Comparison of ENCODE assay signal across 3 cellular contexts in the genomic region with DNA sequence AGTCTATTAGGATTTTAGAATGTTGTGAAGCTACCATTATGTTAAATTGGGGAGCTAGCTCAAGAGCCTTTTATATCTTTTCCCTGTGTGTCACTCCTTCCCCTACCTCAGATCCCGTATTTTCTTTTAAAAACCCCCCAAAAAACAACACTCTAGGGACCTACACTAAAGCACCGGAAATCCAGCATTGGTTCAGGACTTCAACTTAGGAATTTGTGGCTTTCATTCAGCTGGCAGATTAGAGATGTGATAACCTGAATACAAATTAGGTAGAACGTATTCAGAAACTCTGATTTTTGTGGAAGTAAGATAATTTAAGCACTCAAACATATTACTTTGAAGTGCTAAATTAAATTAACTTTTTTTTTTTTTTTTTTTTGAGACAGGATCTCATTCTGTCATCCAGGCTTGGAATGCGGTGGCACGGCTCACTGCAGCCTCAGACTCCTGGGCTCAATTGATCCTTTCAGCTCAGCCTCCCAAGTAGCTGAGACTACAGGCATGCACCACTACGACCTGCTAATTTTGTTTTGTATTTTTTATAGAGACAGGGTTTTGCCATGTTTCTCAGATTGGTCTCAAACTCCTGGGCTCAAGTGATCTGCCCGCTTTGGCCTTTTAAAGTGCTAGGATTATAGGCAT.
A peak's percentile ranks its signal among the peaks of the same experiment; 100 is the strongest.
TF ChIP-seq lines count a peak whose summit lies in the region.

No MANE protein-coding gene starts in this region.

TF ChIP-seq in SK-N-SH treated with all-trans-retinoic acid at 6 μM for 48 hours, 23 proteins besides CTCF, POLR2A, EP300 and RAD21:
- TF ChIP-seq ISL1 (CRISPR knock-in tag; IDR thresholded peaks at IDR 0.05) (peak; percentile 11; the same call in 1 of the 2 replicates), GLIS3 (CRISPR knock-in tag; IDR thresholded peaks at IDR 0.05) (no peak), ESRRG (CRISPR knock-in tag; IDR thresholded peaks at IDR 0.05) (no peak)
- TF ChIP-seq, protein P1, sequence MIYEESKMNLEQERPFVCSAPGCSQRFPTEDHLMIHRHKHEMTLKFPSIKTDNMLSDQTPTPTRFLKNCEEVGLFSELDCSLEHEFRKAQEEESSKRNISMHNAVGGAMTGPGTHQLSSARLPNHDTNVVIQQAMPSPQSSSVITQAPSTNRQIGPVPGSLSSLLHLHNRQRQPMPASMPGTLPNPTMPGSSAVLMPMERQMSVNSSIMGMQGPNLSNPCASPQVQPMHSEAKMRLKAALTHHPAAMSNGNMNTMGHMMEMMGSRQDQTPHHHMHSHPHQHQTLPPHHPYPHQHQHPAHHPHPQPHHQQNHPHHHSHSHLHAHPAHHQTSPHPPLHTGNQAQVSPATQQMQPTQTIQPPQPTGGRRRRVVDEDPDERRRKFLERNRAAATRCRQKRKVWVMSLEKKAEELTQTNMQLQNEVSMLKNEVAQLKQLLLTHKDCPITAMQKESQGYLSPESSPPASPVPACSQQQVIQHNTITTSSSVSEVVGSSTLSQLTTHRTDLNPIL (CRISPR knock-in tag; IDR thresholded peaks at IDR 0.05; ENCODE audit: low read depth): no peak

TF ChIP-seq in SK-N-SH, 30 proteins besides CTCF, POLR2A, EP300 and RAD21:
- TF ChIP-seq NRF1 (IDR thresholded peaks at IDR 0.05; ENCODE audit: low read depth, low read length): no peak
TF ChIP-seq in SK-N-SH: peak in this region for 0.

TF ChIP-seq in HepG2, 621 proteins besides CTCF, POLR2A, EP300 and RAD21:
- TF ChIP-seq, protein P2, sequence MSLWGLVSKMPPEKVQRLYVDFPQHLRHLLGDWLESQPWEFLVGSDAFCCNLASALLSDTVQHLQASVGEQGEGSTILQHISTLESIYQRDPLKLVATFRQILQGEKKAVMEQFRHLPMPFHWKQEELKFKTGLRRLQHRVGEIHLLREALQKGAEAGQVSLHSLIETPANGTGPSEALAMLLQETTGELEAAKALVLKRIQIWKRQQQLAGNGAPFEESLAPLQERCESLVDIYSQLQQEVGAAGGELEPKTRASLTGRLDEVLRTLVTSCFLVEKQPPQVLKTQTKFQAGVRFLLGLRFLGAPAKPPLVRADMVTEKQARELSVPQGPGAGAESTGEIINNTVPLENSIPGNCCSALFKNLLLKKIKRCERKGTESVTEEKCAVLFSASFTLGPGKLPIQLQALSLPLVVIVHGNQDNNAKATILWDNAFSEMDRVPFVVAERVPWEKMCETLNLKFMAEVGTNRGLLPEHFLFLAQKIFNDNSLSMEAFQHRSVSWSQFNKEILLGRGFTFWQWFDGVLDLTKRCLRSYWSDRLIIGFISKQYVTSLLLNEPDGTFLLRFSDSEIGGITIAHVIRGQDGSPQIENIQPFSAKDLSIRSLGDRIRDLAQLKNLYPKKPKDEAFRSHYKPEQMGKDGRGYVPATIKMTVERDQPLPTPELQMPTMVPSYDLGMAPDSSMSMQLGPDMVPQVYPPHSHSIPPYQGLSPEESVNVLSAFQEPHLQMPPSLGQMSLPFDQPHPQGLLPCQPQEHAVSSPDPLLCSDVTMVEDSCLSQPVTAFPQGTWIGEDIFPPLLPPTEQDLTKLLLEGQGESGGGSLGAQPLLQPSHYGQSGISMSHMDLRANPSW (CRISPR knock-in tag; IDR thresholded peaks at IDR 0.05; ENCODE audit: borderline replicate concordance): no peak
- TF ChIP-seq ZNF234 (CRISPR knock-in tag; conservative IDR thresholded peaks at IDR 0.05): no peak
- no peak for TF ChIP-seq KLF11 (CRISPR knock-in tag; IDR thresholded peaks at IDR 0.05)
- no peak for TF ChIP-seq ZNF780A (CRISPR knock-in tag; IDR thresholded peaks at IDR 0.05)
- no peak for TF ChIP-seq MAFK (conservative IDR thresholded peaks at IDR 0.05 in 1 of 2, IDR thresholded peaks at IDR 0.05 in 1 of 2; ENCODE audit: low read length in 2 of 2)
- TF ChIP-seq ZNF350 (CRISPR knock-in tag; IDR thresholded peaks at IDR 0.05; ENCODE audit: borderline replicate concordance, low read depth): no peak
- no peak for TF ChIP-seq HDAC1 (CRISPR knock-in tag; IDR thresholded peaks at IDR 0.05)
- TF ChIP-seq FOSL2 (CRISPR knock-in tag; IDR thresholded peaks at IDR 0.05): no peak
- no peak for TF ChIP-seq ZNF3 (CRISPR knock-in tag; IDR thresholded peaks at IDR 0.05)
- TF ChIP-seq, protein P3, sequence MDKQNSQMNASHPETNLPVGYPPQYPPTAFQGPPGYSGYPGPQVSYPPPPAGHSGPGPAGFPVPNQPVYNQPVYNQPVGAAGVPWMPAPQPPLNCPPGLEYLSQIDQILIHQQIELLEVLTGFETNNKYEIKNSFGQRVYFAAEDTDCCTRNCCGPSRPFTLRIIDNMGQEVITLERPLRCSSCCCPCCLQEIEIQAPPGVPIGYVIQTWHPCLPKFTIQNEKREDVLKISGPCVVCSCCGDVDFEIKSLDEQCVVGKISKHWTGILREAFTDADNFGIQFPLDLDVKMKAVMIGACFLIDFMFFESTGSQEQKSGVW (CRISPR knock-in tag; IDR thresholded peaks at IDR 0.05; ENCODE audit: borderline replicate concordance): no peak
- TF ChIP-seq ZNF564 (CRISPR knock-in tag; IDR thresholded peaks at IDR 0.05): no peak
- TF ChIP-seq ZNF441 (CRISPR knock-in tag; IDR thresholded peaks at IDR 0.05; ENCODE audit: borderline replicate concordance): no peak
- TF ChIP-seq AGO1 (IDR thresholded peaks at IDR 0.05; ENCODE audit: low read depth, low read length, poor library complexity, severe bottlenecking): no peak
- no peak for TF ChIP-seq RFX1 (IDR thresholded peaks at IDR 0.05)
- TF ChIP-seq, protein P4, sequence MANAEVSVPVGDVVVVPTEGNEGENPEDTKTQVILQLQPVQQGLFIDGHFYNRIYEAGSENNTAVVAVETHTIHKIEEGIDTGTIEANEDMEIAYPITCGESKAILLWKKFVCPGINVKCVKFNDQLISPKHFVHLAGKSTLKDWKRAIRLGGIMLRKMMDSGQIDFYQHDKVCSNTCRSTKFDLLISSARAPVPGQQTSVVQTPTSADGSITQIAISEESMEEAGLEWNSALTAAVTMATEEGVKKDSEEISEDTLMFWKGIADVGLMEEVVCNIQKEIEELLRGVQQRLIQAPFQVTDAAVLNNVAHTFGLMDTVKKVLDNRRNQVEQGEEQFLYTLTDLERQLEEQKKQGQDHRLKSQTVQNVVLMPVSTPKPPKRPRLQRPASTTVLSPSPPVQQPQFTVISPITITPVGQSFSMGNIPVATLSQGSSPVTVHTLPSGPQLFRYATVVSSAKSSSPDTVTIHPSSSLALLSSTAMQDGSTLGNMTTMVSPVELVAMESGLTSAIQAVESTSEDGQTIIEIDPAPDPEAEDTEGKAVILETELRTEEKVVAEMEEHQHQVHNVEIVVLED (CRISPR knock-in tag; IDR thresholded peaks at IDR 0.05; ENCODE audit: borderline replicate concordance): no peak
- TF ChIP-seq ZFYVE20 (CRISPR knock-in tag; IDR thresholded peaks at IDR 0.05; ENCODE audit: borderline replicate concordance, low read depth): no peak
- TF ChIP-seq SALL1 (CRISPR knock-in tag; IDR thresholded peaks at IDR 0.05): no peak
- no peak for TF ChIP-seq KMT2B (CRISPR knock-in tag; IDR thresholded peaks at IDR 0.05)
- TF ChIP-seq KDM1A (CRISPR knock-in tag; IDR thresholded peaks at IDR 0.05): no peak
- TF ChIP-seq, protein P5, sequence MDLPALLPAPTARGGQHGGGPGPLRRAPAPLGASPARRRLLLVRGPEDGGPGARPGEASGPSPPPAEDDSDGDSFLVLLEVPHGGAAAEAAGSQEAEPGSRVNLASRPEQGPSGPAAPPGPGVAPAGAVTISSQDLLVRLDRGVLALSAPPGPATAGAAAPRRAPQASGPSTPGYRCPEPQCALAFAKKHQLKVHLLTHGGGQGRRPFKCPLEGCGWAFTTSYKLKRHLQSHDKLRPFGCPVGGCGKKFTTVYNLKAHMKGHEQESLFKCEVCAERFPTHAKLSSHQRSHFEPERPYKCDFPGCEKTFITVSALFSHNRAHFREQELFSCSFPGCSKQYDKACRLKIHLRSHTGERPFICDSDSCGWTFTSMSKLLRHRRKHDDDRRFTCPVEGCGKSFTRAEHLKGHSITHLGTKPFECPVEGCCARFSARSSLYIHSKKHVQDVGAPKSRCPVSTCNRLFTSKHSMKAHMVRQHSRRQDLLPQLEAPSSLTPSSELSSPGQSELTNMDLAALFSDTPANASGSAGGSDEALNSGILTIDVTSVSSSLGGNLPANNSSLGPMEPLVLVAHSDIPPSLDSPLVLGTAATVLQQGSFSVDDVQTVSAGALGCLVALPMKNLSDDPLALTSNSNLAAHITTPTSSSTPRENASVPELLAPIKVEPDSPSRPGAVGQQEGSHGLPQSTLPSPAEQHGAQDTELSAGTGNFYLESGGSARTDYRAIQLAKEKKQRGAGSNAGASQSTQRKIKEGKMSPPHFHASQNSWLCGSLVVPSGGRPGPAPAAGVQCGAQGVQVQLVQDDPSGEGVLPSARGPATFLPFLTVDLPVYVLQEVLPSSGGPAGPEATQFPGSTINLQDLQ (CRISPR knock-in tag; IDR thresholded peaks at IDR 0.05): no peak
TF ChIP-seq in HepG2: peak in this region for 0.
